14 cellular contexts compared by ENCODE assay signal in genomic region chr20:37348643-37349516, GRCh38. TPM values are rescaled to one million over a fixed set of nuclear protein-coding genes. Genes with fewer than 3 reads are reported as not detected.
DNase-seq lines count a peak whose midpoint lies in the region; ATAC-seq and TF ChIP-seq lines count a peak whose summit lies in the region.
"Had no signal": no experiment of that assay in that cellular context is flagged by ENCODE, and none has a peak within 500 bp of the region (broad histone marks: within the 10 kb centered on the region; RNA-seq: fewer than 3 reads in every experiment).

No MANE protein-coding gene starts in this region.

- H3K36me3 ChIP-seq in BLaER1 (peaks cover 46% of the 10 kb centered on the region), HEK293 (ENCODE audit: control insufficient read depth in 2 of 2, insufficient read depth in 1 of 2, low read length in 2 of 2) (peaks cover 0 to 56% of the 10 kb centered on the region in 2 experiments; a peak in 1 of 3 replicates), trophoblast cell (ENCODE audit: control insufficient read depth in 1 of 2, insufficient read depth in 2 of 2, low read length in 2 of 2) (peaks cover 65 to 66% of the 10 kb centered on the region in 2 experiments)
- H3K36me3 ChIP-seq: BE2C had no signal

- peak overlapping the region; percentile 40 for H3K18ac ChIP-seq in trophoblast cell (ENCODE audit: low read length)

- DNase-seq in trophoblast cell (no peak), COLO668 (lab: John Stamatoyannopoulos, UW; ENCODE audit: unreplicated experiment) (no peak)
- DNase-seq in stimulated activated naive CD8-positive, alpha-beta T cell treated with anti-CD3 and anti-CD28 coated beads, Interleukin-15, Interleukin-2, amounts not matched to agents 100 U/mL and 50 U/mL, for 24 hours, result no peak
- no peak for DNase-seq in stimulated activated CD4-positive, alpha-beta T cell treated with anti-CD3 and anti-CD28 coated beads, Interleukin-1b, Interleukin-23, amount 100 ng/mL, for 48 hours
- no peak for DNase-seq in activated CD4-positive, alpha-beta T cell treated with anti-CD3 and anti-CD28 coated beads for 36 hours
- DNase-seq: BE2C, NCI-H2227 treated with DMSO at 0.1 percent for 48 hours, PC-3, T-helper 9 cell had no signal

- H3K4me2 ChIP-seq in BLaER1 (peak overlapping the region; percentile 59), trophoblast cell (ENCODE audit: low read length) (peak overlapping the region; percentile 82)

- TF ChIP-seq CTCF in HEK293 (tag by site-specific recombination; IDR thresholded peaks at IDR 0.05), result no peak

- peak overlapping the region; percentile 98 for H3K4ac ChIP-seq in trophoblast cell (ENCODE audit: low read depth, low read length)

- H3K36me3 Mint-ChIP-seq in dendritic cell treated with granulocyte-macrophage colony-stimulating factor and Interleukin-4, amounts not matched to agents 40 ng/mL and 50 ng/mL, for 4 days (ENCODE audit: low read depth), result peaks cover 57% of the 10 kb centered on the region
- no peaks in the 10 kb centered on the region for H3K36me3 Mint-ChIP-seq in activated CD4-positive, alpha-beta T cell treated with anti-CD3 and anti-CD28 coated beads for 36 hours (ENCODE audit: low read depth)
- H3K36me3 Mint-ChIP-seq: natural killer cell treated with Interleukin-12 subunit alpha and Interleukin-12 subunit beta and Interleukin-15 and Interleukin-18, amount 100 ng/mL, for 72 hours had no signal

- peak overlapping the region; percentile 71 for H3K4me3 Mint-ChIP-seq in dendritic cell treated with granulocyte-macrophage colony-stimulating factor and Interleukin-4, amounts not matched to agents 40 ng/mL and 50 ng/mL, for 4 days
- H3K4me3 Mint-ChIP-seq in activated CD4-positive, alpha-beta T cell treated with anti-CD3 and anti-CD28 coated beads for 36 hours, result no peak overlapping the region

- peaks cover 79% of the 10 kb centered on the region for H3K79me2 ChIP-seq in trophoblast cell (ENCODE audit: control insufficient read depth, insufficient read depth, low read length, poor library complexity)

- H4K20me1 ChIP-seq in BLaER1, result peaks cover 71% of the 10 kb centered on the region

- no peaks in the 10 kb centered on the region for H3K9me3 Mint-ChIP-seq in dendritic cell treated with granulocyte-macrophage colony-stimulating factor and Interleukin-4, amounts not matched to agents 40 ng/mL and 50 ng/mL, for 4 days
- no peaks in the 10 kb centered on the region for H3K9me3 Mint-ChIP-seq in activated CD4-positive, alpha-beta T cell treated with anti-CD3 and anti-CD28 coated beads for 36 hours (ENCODE audit: low read depth)
- H3K9me3 Mint-ChIP-seq: natural killer cell treated with Interleukin-12 subunit alpha and Interleukin-12 subunit beta and Interleukin-15 and Interleukin-18, amount 100 ng/mL, for 72 hours had no signal

- peak overlapping the region; percentile 91 for H3K27ac Mint-ChIP-seq in dendritic cell treated with granulocyte-macrophage colony-stimulating factor and Interleukin-4, amounts not matched to agents 40 ng/mL and 50 ng/mL, for 4 days
- H3K27ac Mint-ChIP-seq in activated CD4-positive, alpha-beta T cell treated with anti-CD3 and anti-CD28 coated beads for 36 hours, result no peak overlapping the region

- peaks cover 81% of the 10 kb centered on the region for H3K4me1 Mint-ChIP-seq in dendritic cell treated with granulocyte-macrophage colony-stimulating factor and Interleukin-4, amounts not matched to agents 40 ng/mL and 50 ng/mL, for 4 days (ENCODE audit: low read depth)
- peaks cover 11% of the 10 kb centered on the region for H3K4me1 Mint-ChIP-seq in activated CD4-positive, alpha-beta T cell treated with anti-CD3 and anti-CD28 coated beads for 36 hours

- no peak overlapping the region for H3K4me3 ChIP-seq in BLaER1
- H3K4me3 ChIP-seq in HEK293 (ENCODE audit: low read depth, low read length), result no peak overlapping the region
- H3K4me3 ChIP-seq in trophoblast cell (ENCODE audit: low read depth, low read length), result no peak overlapping the region
- H3K4me3 ChIP-seq: skin epidermis had no signal

- peak overlapping the region; percentile 13 for H4K91ac ChIP-seq in trophoblast cell (ENCODE audit: low read depth, low read length)

- H2BK12ac ChIP-seq in trophoblast cell (ENCODE audit: low read length), result no peak overlapping the region

- H4K8ac ChIP-seq in trophoblast cell (ENCODE audit: low read depth, low read length), result peak overlapping the region; percentile 39

- H3K9ac ChIP-seq in BLaER1 (no peak overlapping the region), trophoblast cell (ENCODE audit: low read length) (peak overlapping the region; percentile 48)

- peak overlapping the region; percentile 9 for H4K12ac ChIP-seq in trophoblast cell (ENCODE audit: low read depth, low read length)

- peak overlapping the region; percentile 32 for H2BK5ac ChIP-seq in trophoblast cell (ENCODE audit: low read depth, low read length, poor library complexity)

- POLR2A ChIA-PET in HEK293 (lab: Yijun Ruan, JAX), result interaction anchor here (0.5 to 1.7 kb wide), 4 partner anchors 12 to 76 kb away, joined by 3 to 7 read pairs (median 4); no protein-coding TSS in a partner anchor
- POLR2A ChIA-PET in activated CD4-positive, alpha-beta T cell treated with anti-CD3 and anti-CD28 coated beads for 36 hours (lab: Charles Lee), result interaction anchor here (0.6 kb wide), 1 partner anchor 13 kb away, joined by 3 read pairs; no protein-coding TSS in a partner anchor

- no peak overlapping the region for H2AFZ ChIP-seq in trophoblast cell (ENCODE audit: insufficient read depth, low read length, poor library complexity)

- peaks cover 73% of the 10 kb centered on the region for H3K4me1 ChIP-seq in BLaER1
- H3K4me1 ChIP-seq in HEK293 (ENCODE audit: control insufficient read depth, insufficient read depth, low read length), result peaks cover 2% of the 10 kb centered on the region; the same call in 1 of the 2 replicates
- peaks cover 49 to 62% of the 10 kb centered on the region in 2 experiments for H3K4me1 ChIP-seq in trophoblast cell (ENCODE audit: control insufficient read depth in 1 of 2, insufficient read depth in 2 of 2, low read length in 2 of 2)
- H3K4me1 ChIP-seq: BE2C had no signal

- no CpG with 5 or more reads among the region's 7 CpGs for WGBS in trophoblast cell (ENCODE audit: extremely low coverage, insufficient coverage, insufficient read length)

- H3K14ac ChIP-seq in trophoblast cell (ENCODE audit: low read length), result peak overlapping the region; percentile 27

- ATAC-seq in stimulated activated naive CD8-positive, alpha-beta T cell treated with anti-CD3 and anti-CD28 coated beads, Interleukin-15, Interleukin-2, amounts not matched to agents 100 U/mL and 50 U/mL, for 24 hours, result no peak
- ATAC-seq in activated CD4-positive, alpha-beta T cell treated with anti-CD3 and anti-CD28 coated beads for 36 hours, result no peak
- ATAC-seq: natural killer cell treated with Interleukin-12 subunit alpha and Interleukin-12 subunit beta and Interleukin-15 and Interleukin-18, amount 100 ng/mL, for 72 hours had no signal

- H3K27me3 ChIP-seq in BLaER1, result no peaks in the 10 kb centered on the region
- no peaks in the 10 kb centered on the region for H3K27me3 ChIP-seq in trophoblast cell (ENCODE audit: insufficient read depth, low read length)
- H3K27me3 ChIP-seq: BE2C had no signal

- H2AK5ac ChIP-seq in trophoblast cell (ENCODE audit: low read length), result no peak overlapping the region

- no peaks in the 10 kb centered on the region for H3K27me3 Mint-ChIP-seq in dendritic cell treated with granulocyte-macrophage colony-stimulating factor and Interleukin-4, amounts not matched to agents 40 ng/mL and 50 ng/mL, for 4 days
- H3K27me3 Mint-ChIP-seq in activated CD4-positive, alpha-beta T cell treated with anti-CD3 and anti-CD28 coated beads for 36 hours, result no peaks in the 10 kb centered on the region
- H3K27me3 Mint-ChIP-seq: natural killer cell treated with Interleukin-12 subunit alpha and Interleukin-12 subunit beta and Interleukin-15 and Interleukin-18, amount 100 ng/mL, for 72 hours had no signal

- CTCF ChIA-PET in HEK293 (lab: Yijun Ruan, JAX), result interaction anchor here (0.6 to 1.0 kb wide), 2 partner anchors 36 to 41 kb away, joined by 3 read pairs; no protein-coding TSS in a partner anchor
- CTCF ChIA-PET in activated CD4-positive, alpha-beta T cell treated with anti-CD3 and anti-CD28 coated beads for 36 hours (lab: Charles Lee), result interaction anchor here (0.5 to 1.3 kb wide), 2 partner anchors 25 to 36 kb away, joined by 3 to 6 read pairs; no protein-coding TSS in a partner anchor

- H3K79me1 ChIP-seq in trophoblast cell (ENCODE audit: low read length), result peaks cover 50% of the 10 kb centered on the region

- H3K9me3 ChIP-seq in BLaER1, result no peaks in the 10 kb centered on the region
- H3K9me3 ChIP-seq in HEK293 (ENCODE audit: control insufficient read depth, insufficient read depth, low read depth, low read length), result no peaks in the 10 kb centered on the region
- H3K9me3 ChIP-seq in trophoblast cell (ENCODE audit: insufficient read depth, low read depth, low read length), result no peaks in the 10 kb centered on the region
- H3K9me3 ChIP-seq: BE2C had no signal

- no peak overlapping the region for H3K27ac ChIP-seq in BLaER1
- no peak overlapping the region for H3K27ac ChIP-seq in HEK293 (ENCODE audit: extremely low read depth, low read depth, low read length)
- H3K27ac ChIP-seq in trophoblast cell (ENCODE audit: low read depth, low read length), result peak overlapping the region; percentile 92

- intact Hi-C loops in dendritic cell treated with granulocyte-macrophage colony-stimulating factor and Interleukin-4, amounts not matched to agents 40 ng/mL and 50 ng/mL, for 4 days (cut with micrococcal nuclease), result loop anchor here (5.0 kb wide), 1 partner anchor 33 kb away; no protein-coding TSS in a partner anchor
- intact Hi-C loops in activated CD4-positive, alpha-beta T cell treated with anti-CD3 and anti-CD28 coated beads for 36 hours (cut with DNase I, micrococcal nuclease), result loop anchor here in 1 of 2 experiments (5.0 kb wide), 1 partner anchor 57 kb away; no protein-coding TSS in a partner anchor

- H3K23ac ChIP-seq in trophoblast cell (ENCODE audit: low read length), result no peak overlapping the region

- peak overlapping the region; percentile 7 for H2BK120ac ChIP-seq in trophoblast cell (ENCODE audit: insufficient read depth, low read length, poor library complexity)

TF ChIP-seq in HEK293, 187 proteins besides CTCF, POLR2A, EP300 and RAD21 (continues in another document):
- TF ChIP-seq GLIS2 (tag by site-specific recombination; IDR thresholded peaks at IDR 0.05) (0 out of 2 replicates have a peak, but pooled peaks have one; percentile 9), EGR2 (tag by site-specific recombination; IDR thresholded peaks at IDR 0.05; ENCODE audit: low read depth) (0 out of 2 replicates have a peak, but pooled peaks have one; percentile 5), ZNF19 (tag by site-specific recombination; IDR thresholded peaks at IDR 0.05; ENCODE audit: low read depth) (no peak), ZFP3 (tag by site-specific recombination; IDR thresholded peaks at IDR 0.05; ENCODE audit: low read depth) (peak; percentile 94), ZNF623 (tag by site-specific recombination; IDR thresholded peaks at IDR 0.05) (peak; percentile 99), ZFP69B (tag by site-specific recombination; IDR thresholded peaks at IDR 0.05) (no peak)

RNA-seq across cellular contexts. Expression of gene SRC, which starts 2.9 kb away (rescaled TPM):
- polyA plus RNA-seq in trophoblast cell (2013), result 188 and 198 TPM in 2 replicates
- 1 to 10 TPM; 4.2 to 5.7 TPM for total RNA-seq in activated CD4-positive, alpha-beta T cell treated with anti-CD3 and anti-CD28 coated beads for 36 hours

RNA-seq across cellular contexts. Expression of gene MANBAL, which starts 59.4 kb away (rescaled TPM):
- polyA plus RNA-seq in trophoblast cell (2013), result 61.2 and 63.9 TPM in 2 replicates
- 10 to 100 TPM; 11.9 to 13.5 TPM for total RNA-seq in activated CD4-positive, alpha-beta T cell treated with anti-CD3 and anti-CD28 coated beads for 36 hours
